3 cellular contexts compared by ENCODE assay signal in genomic region chr12:46815792-46816191, GRCh38.
TF ChIP-seq lines count a peak whose summit lies in the region.

No MANE protein-coding gene starts in this region.

TF ChIP-seq in GM23338, 12 proteins besides CTCF, POLR2A, EP300 and RAD21 (continues in another document):
- no peak for TF ChIP-seq ETS1 (IDR thresholded peaks at IDR 0.05)
- no peak for TF ChIP-seq ZNF114 (CRISPR knock-in tag; IDR thresholded peaks at IDR 0.05)
- TF ChIP-seq, protein P1, sequence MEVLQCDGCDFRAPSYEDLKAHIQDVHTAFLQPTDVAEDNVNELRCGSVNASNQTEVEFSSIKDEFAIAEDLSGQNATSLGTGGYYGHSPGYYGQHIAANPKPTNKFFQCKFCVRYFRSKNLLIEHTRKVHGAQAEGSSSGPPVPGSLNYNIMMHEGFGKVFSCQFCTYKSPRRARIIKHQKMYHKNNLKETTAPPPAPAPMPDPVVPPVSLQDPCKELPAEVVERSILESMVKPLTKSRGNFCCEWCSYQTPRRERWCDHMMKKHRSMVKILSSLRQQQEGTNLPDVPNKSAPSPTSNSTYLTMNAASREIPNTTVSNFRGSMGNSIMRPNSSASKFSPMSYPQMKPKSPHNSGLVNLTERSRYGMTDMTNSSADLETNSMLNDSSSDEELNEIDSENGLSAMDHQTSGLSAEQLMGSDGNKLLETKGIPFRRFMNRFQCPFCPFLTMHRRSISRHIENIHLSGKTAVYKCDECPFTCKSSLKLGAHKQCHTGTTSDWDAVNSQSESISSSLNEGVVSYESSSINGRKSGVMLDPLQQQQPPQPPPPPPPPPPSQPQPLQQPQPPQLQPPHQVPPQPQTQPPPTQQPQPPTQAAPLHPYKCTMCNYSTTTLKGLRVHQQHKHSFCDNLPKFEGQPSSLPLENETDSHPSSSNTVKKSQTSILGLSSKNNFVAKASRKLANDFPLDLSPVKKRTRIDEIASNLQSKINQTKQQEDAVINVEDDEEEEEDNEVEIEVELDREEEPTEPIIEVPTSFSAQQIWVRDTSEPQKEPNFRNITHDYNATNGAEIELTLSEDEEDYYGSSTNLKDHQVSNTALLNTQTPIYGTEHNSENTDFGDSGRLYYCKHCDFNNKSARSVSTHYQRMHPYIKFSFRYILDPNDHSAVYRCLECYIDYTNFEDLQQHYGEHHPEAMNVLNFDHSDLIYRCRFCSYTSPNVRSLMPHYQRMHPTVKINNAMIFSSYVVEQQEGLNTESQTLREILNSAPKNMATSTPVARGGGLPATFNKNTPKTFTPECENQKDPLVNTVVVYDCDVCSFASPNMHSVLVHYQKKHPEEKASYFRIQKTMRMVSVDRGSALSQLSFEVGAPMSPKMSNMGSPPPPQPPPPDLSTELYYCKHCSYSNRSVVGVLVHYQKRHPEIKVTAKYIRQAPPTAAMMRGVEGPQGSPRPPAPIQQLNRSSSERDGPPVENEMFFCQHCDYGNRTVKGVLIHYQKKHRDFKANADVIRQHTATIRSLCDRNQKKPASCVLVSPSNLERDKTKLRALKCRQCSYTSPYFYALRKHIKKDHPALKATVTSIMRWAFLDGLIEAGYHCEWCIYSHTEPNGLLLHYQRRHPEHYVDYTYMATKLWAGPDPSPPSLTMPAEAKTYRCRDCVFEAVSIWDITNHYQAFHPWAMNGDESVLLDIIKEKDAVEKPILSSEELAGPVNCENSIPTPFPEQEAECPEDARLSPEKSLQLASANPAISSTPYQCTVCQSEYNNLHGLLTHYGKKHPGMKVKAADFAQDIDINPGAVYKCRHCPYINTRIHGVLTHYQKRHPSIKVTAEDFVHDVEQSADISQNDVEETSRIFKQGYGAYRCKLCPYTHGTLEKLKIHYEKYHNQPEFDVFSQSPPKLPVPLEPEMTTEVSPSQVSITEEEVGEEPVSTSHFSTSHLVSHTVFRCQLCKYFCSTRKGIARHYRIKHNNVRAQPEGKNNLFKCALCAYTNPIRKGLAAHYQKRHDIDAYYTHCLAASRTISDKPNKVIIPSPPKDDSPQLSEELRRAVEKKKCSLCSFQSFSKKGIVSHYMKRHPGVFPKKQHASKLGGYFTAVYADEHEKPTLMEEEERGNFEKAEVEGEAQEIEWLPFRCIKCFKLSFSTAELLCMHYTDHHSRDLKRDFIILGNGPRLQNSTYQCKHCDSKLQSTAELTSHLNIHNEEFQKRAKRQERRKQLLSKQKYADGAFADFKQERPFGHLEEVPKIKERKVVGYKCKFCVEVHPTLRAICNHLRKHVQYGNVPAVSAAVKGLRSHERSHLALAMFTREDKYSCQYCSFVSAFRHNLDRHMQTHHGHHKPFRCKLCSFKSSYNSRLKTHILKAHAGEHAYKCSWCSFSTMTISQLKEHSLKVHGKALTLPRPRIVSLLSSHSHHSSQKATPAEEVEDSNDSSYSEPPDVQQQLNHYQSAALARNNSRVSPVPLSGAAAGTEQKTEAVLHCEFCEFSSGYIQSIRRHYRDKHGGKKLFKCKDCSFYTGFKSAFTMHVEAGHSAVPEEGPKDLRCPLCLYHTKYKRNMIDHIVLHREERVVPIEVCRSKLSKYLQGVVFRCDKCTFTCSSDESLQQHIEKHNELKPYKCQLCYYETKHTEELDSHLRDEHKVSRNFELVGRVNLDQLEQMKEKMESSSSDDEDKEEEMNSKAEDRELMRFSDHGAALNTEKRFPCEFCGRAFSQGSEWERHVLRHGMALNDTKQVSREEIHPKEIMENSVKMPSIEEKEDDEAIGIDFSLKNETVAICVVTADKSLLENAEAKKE (CRISPR knock-in tag; IDR thresholded peaks at IDR 0.05) = no peak
- TF ChIP-seq JUNB (IDR thresholded peaks at IDR 0.05; ENCODE audit: unreplicated experiment) = no peak

TF ChIP-seq in K562, 482 proteins besides CTCF, POLR2A, EP300 and RAD21:
- TF ChIP-seq GABPB1 (CRISPR knock-in tag; IDR thresholded peaks at IDR 0.05) (no peak), MAFF (IDR thresholded peaks at IDR 0.05; ENCODE audit: low read length) (0 out of 2 replicates have a peak, but pooled peaks have one; percentile 8)

TF ChIP-seq in HepG2, 621 proteins besides CTCF, POLR2A, EP300 and RAD21:
- TF ChIP-seq RFX3 (CRISPR knock-in tag; IDR thresholded peaks at IDR 0.05) = no peak
- no peak for TF ChIP-seq SALL1 (CRISPR knock-in tag; IDR thresholded peaks at IDR 0.05)
- no peak for TF ChIP-seq ZNF614 (CRISPR knock-in tag; IDR thresholded peaks at IDR 0.05; ENCODE audit: borderline replicate concordance)
- peak; percentile 53 to 81; a peak in 3 of 4 replicates for TF ChIP-seq MAFK (conservative IDR thresholded peaks at IDR 0.05 in 1 of 2, IDR thresholded peaks at IDR 0.05 in 1 of 2; ENCODE audit: low read length in 2 of 2)
- TF ChIP-seq ZNF563 (CRISPR knock-in tag; IDR thresholded peaks at IDR 0.05) = no peak
- TF ChIP-seq STAT5B (CRISPR knock-in tag; IDR thresholded peaks at IDR 0.05) = no peak
- TF ChIP-seq NR1H2 (CRISPR knock-in tag; IDR thresholded peaks at IDR 0.05; ENCODE audit: borderline replicate concordance, low read depth) = no peak
- TF ChIP-seq MAFF (IDR thresholded peaks at IDR 0.05; ENCODE audit: low read depth, low read length) = peak; percentile 67
